In the genomic region with DNA sequence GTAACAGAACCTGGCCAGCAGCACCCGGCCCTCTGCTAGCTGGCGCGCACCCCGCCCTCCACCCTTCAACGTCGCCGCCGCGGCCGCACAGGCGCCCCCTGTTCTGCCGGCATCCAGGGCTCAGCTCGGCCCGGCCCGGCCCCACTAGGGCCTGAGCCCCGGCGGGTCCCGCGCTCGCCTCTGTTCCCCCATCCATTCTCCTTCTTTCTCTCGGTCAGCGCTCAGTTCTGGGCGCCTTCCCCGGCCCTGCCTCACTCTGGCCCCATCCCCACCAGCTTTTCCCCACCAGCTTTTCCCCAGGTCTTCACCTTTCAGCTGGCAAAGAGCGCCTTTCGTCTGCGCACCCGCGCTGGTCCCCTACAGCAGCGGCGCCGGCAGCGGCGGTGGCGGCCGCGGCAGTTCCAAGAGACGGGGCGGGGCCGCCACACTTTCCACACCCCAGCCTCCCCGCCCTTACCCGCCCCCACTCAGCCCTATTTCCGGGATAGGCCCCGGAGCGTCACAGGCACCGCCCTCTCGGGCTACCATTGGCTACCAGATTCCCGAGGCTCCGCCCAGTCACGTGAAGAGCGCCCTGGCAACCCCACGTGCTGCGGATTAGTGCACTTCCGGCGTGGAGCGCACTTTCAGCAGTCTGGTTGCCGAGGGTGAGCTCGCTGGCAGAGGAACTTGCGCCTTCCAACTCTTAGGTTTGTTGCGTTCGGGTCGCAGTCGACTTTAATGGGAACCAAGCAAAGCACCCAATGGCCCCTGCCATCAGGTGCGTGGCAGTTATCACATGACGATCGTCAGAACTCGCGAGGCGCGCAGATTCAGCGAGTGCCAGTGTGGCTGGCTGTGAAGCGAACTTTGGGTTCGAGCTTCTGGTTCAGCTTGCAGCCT, we compare ENCODE assay signal across 8 cellular contexts. TPM values are rescaled to one million over a fixed set of nuclear protein-coding genes. Genes with fewer than 3 reads are reported as not detected.
DNase-seq lines count a peak whose midpoint lies in the region; FAIRE-seq lines count a peak whose summit lies in the region.

Gene EIF5A2, minus strand, starts transcription at position 403 of the 882 bp plus-strand sequence. CDS start 831 bp downstream, outside the sequence.

- peak within 1 kb of the TSS; percentile 43 for H3K23ac ChIP-seq in neuronal stem cell (ENCODE audit: low read depth, low read length, poor library complexity)

- H2AFZ ChIP-seq in neuronal stem cell (ENCODE audit: low read length), result peak within 1 kb of the TSS; percentile 96

- H2BK12ac ChIP-seq in neuronal stem cell (ENCODE audit: low read length), result no peak within 1 kb of the TSS

- no peak within 1 kb of the TSS for H3K27ac ChIP-seq in neuronal stem cell (replicated peaks; ENCODE audit: low read length)

- peak within 1 kb of the TSS; percentile 96 for H3K18ac ChIP-seq in neuronal stem cell (ENCODE audit: low read length)

- peak within 1 kb of the TSS; percentile 6 for H3K14ac ChIP-seq in neuronal stem cell (ENCODE audit: low read length)

- no CpG with 5 or more reads among the region's 73 CpGs for WGBS in neuronal stem cell (ENCODE audit: extremely low coverage in 2 of 2, insufficient read length in 2 of 2, insufficient replicate concordance in 1 of 2), 2 donors

- H3K4me1 ChIP-seq in neuronal stem cell (ENCODE audit: control insufficient read depth in 2 of 2, insufficient read depth in 1 of 2, low read depth in 1 of 2, low read length in 2 of 2), result peaks cover 2% of the 10 kb centered on the region in 2 donors

- H2BK120ac ChIP-seq in neuronal stem cell (ENCODE audit: low read depth, low read length), result no peak within 1 kb of the TSS

- peaks cover 0 to 6% (median 0%) of the 10 kb centered on the region in 3 experiments for H3K27me3 ChIP-seq in neuronal stem cell (ENCODE audit: control insufficient read depth in 3 of 3, insufficient read depth in 3 of 3, low read depth in 1 of 3, low read length in 3 of 3)

- H2BK5ac ChIP-seq in neuronal stem cell (ENCODE audit: low read length), result no peak within 1 kb of the TSS

- H3K4me2 ChIP-seq in neuronal stem cell (ENCODE audit: insufficient read depth, low read length, poor library complexity, severe bottlenecking), result peak within 1 kb of the TSS; percentile 65

- H4K91ac ChIP-seq in neuronal stem cell (ENCODE audit: low read depth, low read length, poor library complexity), result no peak within 1 kb of the TSS

- H3K9ac ChIP-seq in neuronal stem cell (ENCODE audit: low read depth, low read length, poor library complexity), result peak within 1 kb of the TSS; percentile 90

- no peak within 1 kb of the TSS for H3K4ac ChIP-seq in neuronal stem cell (ENCODE audit: low read length)

- no peak within 1 kb of the TSS for H2AK5ac ChIP-seq in neuronal stem cell (ENCODE audit: low read depth, low read length)

- DNase-seq in ELF-1 (ENCODE audit: low read depth, low spot score) (peak; percentile 96), H4 (ENCODE audit: low spot score) (peak; percentile 98), LHCN-M2 (ENCODE audit: low read depth) (peak; percentile 94), SHP77 treated with DMSO at 0.1 percent for 48 hours (lab: John Stamatoyannopoulos, UW) (peak; percentile 26), activated gamma-delta T cell (lab: John Stamatoyannopoulos, UW) (peak; percentile 79), frontal cortex (ENCODE audit: low spot score in 2 of 2) (peak; percentile 86 to 96), neuronal stem cell (ENCODE audit: low spot score) (peak; percentile 77), stromal cell of bone marrow (ENCODE audit: low read depth) (peak; percentile 91)

- H3K4me3 ChIP-seq in neuronal stem cell (ENCODE audit: low read length in 2 of 2), result peak within 1 kb of the TSS; percentile 50 to 90

- peak within 1 kb of the TSS; percentile 43 for H4K8ac ChIP-seq in neuronal stem cell (ENCODE audit: low read depth, low read length)

- peak within 1 kb of the TSS; percentile 81 for H2BK15ac ChIP-seq in neuronal stem cell (ENCODE audit: low read length)

- no peaks in the 10 kb centered on the region for H3K36me3 ChIP-seq in neuronal stem cell (replicated peaks in 1 of 2; ENCODE audit: control insufficient read depth in 2 of 2, insufficient read depth in 2 of 2, low read length in 2 of 2)

- no peak for FAIRE-seq in frontal cortex (lab: Jason Lieb, UNC)

- peaks cover 3 to 15% of the 10 kb centered on the region in 2 donors for H3K9me3 ChIP-seq in neuronal stem cell (replicated peaks in 1 of 2; ENCODE audit: control insufficient read depth in 2 of 2, insufficient read depth in 1 of 2, low read depth in 1 of 2, low read length in 2 of 2)

- H3K79me1 ChIP-seq in neuronal stem cell (ENCODE audit: low read depth, low read length), result no peaks in the 10 kb centered on the region

RNA-seq across cellular contexts. Expression of gene EIF5A2, which starts in this region (rescaled TPM):
- total RNA-seq in H4 (2014; rRNA removed; shearing (Covaris generic)), result 15.4 and 17.0 TPM in 2 replicates
- total RNA-seq in LHCN-M2 (2014; rRNA removed) (10.0 and 11.6 TPM in 2 replicates), frontal cortex (7.7 TPM)
- polyA plus RNA-seq in LHCN-M2 (2012), result 11.5 TPM
- polyA plus RNA-seq in neuronal stem cell (2013, experiment 1 of 2), result 3.1 TPM
- polyA plus RNA-seq in neuronal stem cell (2013, experiment 2 of 2), result 3.1 TPM

Comparison
In these comparisons a context has a peak if more than half of its experiments do, and no peak if none do; other contexts are left out.
1. DNase-seq: peak in every context shown above with its lines; median percentile 98 in H4; 96 in ELF-1; 94 in LHCN-M2; 91 in frontal cortex; 91 in stromal cell of bone marrow; 79 in activated gamma-delta T cell; 77 in neuronal stem cell; 26 in SHP77 treated with DMSO at 0.1 percent for 48 hours.